Comparison of ENCODE assay signal across 12 cellular contexts in the genomic region with DNA sequence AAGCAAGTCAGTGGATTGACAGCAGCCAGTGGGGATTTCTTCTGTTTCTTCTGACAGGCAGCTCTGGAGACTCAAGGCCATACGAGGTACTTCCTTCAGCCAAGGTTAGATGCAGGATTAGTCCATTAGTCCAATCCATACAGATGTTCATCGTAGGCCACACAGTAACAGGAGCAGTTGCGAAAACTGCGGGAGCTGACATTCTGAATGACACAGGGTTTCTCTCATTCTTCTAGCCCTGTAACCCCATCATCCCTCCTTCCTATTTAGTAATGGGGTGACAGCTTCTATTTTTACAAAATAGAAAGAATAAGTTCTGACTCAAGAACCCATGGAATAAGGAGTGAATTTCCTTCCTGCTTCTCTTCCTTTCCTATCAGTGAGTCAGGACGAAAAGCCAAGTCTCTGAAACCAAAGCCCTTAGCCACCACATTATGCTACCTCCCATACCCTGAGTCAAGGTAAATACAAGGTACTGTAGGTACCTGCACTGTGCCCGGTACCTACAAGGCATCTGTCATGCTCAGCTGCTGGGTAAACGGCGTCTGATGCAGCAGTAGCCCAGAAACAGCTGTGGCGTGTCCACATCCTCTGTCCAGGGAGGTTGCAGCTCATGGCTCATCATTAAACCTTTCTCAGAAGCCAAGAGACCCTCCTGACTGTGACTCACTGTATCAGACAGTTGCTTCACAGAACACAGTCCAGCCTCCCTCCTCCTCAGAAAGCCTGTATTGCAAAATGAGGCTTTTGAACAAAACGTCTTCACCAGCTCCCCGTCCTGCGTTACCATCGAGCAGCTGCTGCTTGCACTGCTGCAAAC.
A peak's percentile ranks its signal among the peaks of the same experiment; 100 is the strongest.
DNase-seq lines count a peak whose midpoint lies in the region; ATAC-seq and TF ChIP-seq lines count a peak whose summit lies in the region.
"Had no signal": no experiment of that assay in that cellular context is flagged by ENCODE, and none has a peak within 500 bp of the region (broad histone marks: within the 10 kb centered on the region; RNA-seq: fewer than 3 reads in every experiment).

No MANE protein-coding gene starts in this region.

- TF ChIP-seq CTCF in fibroblast of pulmonary artery (IDR thresholded peaks at IDR 0.05; ENCODE audit: low read length, missing control alignments): no peak

- H3K4me3 ChIP-seq in fibroblast of pulmonary artery (replicated peaks; ENCODE audit: low read depth, low read length): peak overlapping the region; percentile 26

- ATAC-seq in GM18498 (IDR thresholded peaks at IDR 0.05; ENCODE audit: unreplicated experiment): no peak
- ATAC-seq: left lobe of liver had no signal

- H3K27ac ChIP-seq in substantia nigra (ENCODE audit: low read depth, low read length, poor library complexity, severe bottlenecking): no peak overlapping the region

- DNase-seq in COLO829 (ENCODE audit: low spot score) (peak; percentile 22), NOMO-1 treated with DMSO at 0.1 percent for 48 hours (lab: John Stamatoyannopoulos, UW; ENCODE audit: unreplicated experiment) (peak; percentile 85), fibroblast of pulmonary artery (ENCODE audit: low read depth) (peak; percentile 95), posterior vena cava (ENCODE audit: low spot score) (peak; percentile 83), NCI-H1694 treated with DMSO at 0.1 percent for 48 hours (lab: John Stamatoyannopoulos, UW) (no peak), substantia nigra (lab: John Stamatoyannopoulos, UW) (no peak), G401 (ENCODE audit: low spot score) (no peak)
- DNase-seq: dermis blood vessel endothelial cell, GDM1, T1000 had no signal

- in situ Hi-C loops in G401 (cut with HindIII; ENCODE audit: low sequenced_read_pairs): no loop called here

- intact Hi-C loops in posterior vena cava (cut with DNase I): loop anchor here (10.0 kb wide), 2 partner anchors 244 to 254 kb away; no protein-coding TSS in a partner anchor

Comparison
In these comparisons a context has a peak if more than half of its experiments do, and no peak if none do; other contexts are left out.
1. DNase-seq: peak in COLO829 (single experiment), NOMO-1 treated with DMSO at 0.1 percent for 48 hours (single experiment), fibroblast of pulmonary artery (single experiment) and posterior vena cava (single experiment); none in NCI-H1694 treated with DMSO at 0.1 percent for 48 hours (single experiment), substantia nigra (0 of 49) and G401 (single experiment).